Comparison of ENCODE assay signal across 15 cellular contexts in the genomic region with DNA sequence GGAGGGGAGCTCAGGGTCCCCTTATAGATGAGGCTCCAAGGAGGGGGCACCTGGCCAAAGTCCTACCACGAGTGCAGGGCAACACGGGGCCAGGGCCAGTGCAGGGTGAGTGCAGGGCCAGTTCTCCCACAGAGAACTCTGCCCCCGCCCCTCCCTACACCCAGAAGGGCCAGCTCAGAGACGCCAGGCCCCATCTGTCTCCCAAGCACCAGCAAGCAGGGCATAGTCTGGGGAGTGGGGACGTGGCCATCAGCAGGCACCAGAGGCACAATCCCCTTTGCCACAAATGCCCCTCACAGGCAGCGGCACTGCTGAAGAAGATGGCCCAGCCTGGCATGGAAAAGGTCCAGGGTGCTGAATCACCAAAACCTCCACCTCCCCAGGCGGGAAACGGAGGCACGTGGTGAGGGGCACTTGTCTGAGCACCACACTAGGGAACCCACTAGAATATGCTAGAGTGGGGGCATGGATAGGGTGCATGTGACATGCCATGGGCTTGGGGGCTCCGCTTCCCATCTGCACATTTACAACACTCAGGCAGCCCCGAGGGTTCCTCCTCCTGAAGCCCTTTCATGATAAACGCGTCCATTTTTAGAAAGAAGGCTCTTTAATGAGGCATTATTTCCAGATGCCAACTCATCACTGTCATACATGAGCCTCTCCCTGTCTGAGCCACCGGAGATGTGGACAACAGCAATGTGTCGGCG. TPM values are rescaled to one million over a fixed set of nuclear protein-coding genes. Genes with fewer than 3 reads are reported as not detected.
DNase-seq lines count a peak whose midpoint lies in the region; ATAC-seq and TF ChIP-seq lines count a peak whose summit lies in the region.
"Had no signal": no experiment of that assay in that cellular context is flagged by ENCODE, and none has a peak within 500 bp of the region (broad histone marks: within the 10 kb centered on the region; RNA-seq: fewer than 3 reads in every experiment).

No MANE protein-coding gene starts in this region.

- peak overlapping the region; percentile 45 to 98 (median 83); a peak in 21 of 22 replicates for H3K4me2 ChIP-seq in BLaER1 treated with 17β-estradiol and CSF1 and Interleukin-3, amounts not matched to agents 10 nM and 100 nM
- H3K4me2 ChIP-seq in osteoblast (ENCODE audit: insufficient read depth, low read length): no peak overlapping the region

- DNase-seq in RWPE2 (ENCODE audit: low spot score) (no peak), left lobe of liver (ENCODE audit: low spot score) (no peak), osteoblast (ENCODE audit: insufficient read length, low spot score, missing footprints) (peak; percentile 90), Ammon's horn (ENCODE audit: low spot score) (no peak)
- no peak for DNase-seq in stimulated activated naive CD8-positive, alpha-beta T cell treated with anti-CD3 and anti-CD28 coated beads, Interleukin-15, Interleukin-2, amounts not matched to agents 100 U/mL and 50 U/mL, for 24 hours
- DNase-seq: CD4-positive, CD25-positive, alpha-beta regulatory T cell; DMS53; NCI-H1436; NCI-H2029 treated with DMSO at 0.1 percent for 48 hours; NCI-H524; SIG-M5 had no signal

- no peaks in the 10 kb centered on the region for H3K27me3 ChIP-seq in BLaER1 treated with 17β-estradiol and CSF1 and Interleukin-3, amounts not matched to agents 10 nM and 100 nM
- H3K27me3 ChIP-seq in RWPE2 (ENCODE audit: insufficient read depth, poor library complexity, severe bottlenecking) (no peaks in the 10 kb centered on the region), osteoblast (ENCODE audit: insufficient read depth, low read length) (no peaks in the 10 kb centered on the region)
- H3K27me3 ChIP-seq: Peyer's patch had no signal

- peak overlapping the region in 2 of 11 experiments; percentile 14 to 32; a peak in 2 of 22 replicates for H3K27ac ChIP-seq in BLaER1 treated with 17β-estradiol and CSF1 and Interleukin-3, amounts not matched to agents 10 nM and 100 nM
- H3K27ac ChIP-seq in RWPE2 (ENCODE audit: poor library complexity, severe bottlenecking): peak overlapping the region; percentile 99
- no peak overlapping the region for H3K27ac ChIP-seq in osteoblast (ENCODE audit: low read depth, low read length)

- no peak for TF ChIP-seq CTCF in RWPE2 (IDR thresholded peaks at IDR 0.05; ENCODE audit: poor library complexity, severe bottlenecking)
- no peak for TF ChIP-seq CTCF in osteoblast (IDR thresholded peaks at IDR 0.05; ENCODE audit: extremely low read depth, low read depth, low read length)

- no peaks in the 10 kb centered on the region for H3K9me3 ChIP-seq in BLaER1 treated with 17β-estradiol and CSF1 and Interleukin-3, amounts not matched to agents 10 nM and 100 nM (replicated peaks in 1 of 11)
- H3K9me3 ChIP-seq in RWPE2 (ENCODE audit: severe bottlenecking) (no peaks in the 10 kb centered on the region), osteoblast (ENCODE audit: low read depth, low read length) (no peaks in the 10 kb centered on the region)
- H3K9me3 ChIP-seq: Peyer's patch had no signal

- H3K4me1 ChIP-seq in BLaER1 treated with 17β-estradiol and CSF1 and Interleukin-3, amounts not matched to agents 10 nM and 100 nM: peaks cover 39 to 92% (median 85%) of the 10 kb centered on the region in 10 experiments
- peaks cover 20% of the 10 kb centered on the region for H3K4me1 ChIP-seq in RWPE2 (ENCODE audit: insufficient read depth, poor library complexity, severe bottlenecking)
- peaks cover 12% of the 10 kb centered on the region for H3K4me1 ChIP-seq in osteoblast (ENCODE audit: insufficient read depth, low read length)

- no peak overlapping the region for H2AFZ ChIP-seq in osteoblast (ENCODE audit: low read length)

- peaks cover 0 to 96% (median 50%) of the 10 kb centered on the region in 11 experiments; a peak in 16 of 22 replicates for H4K20me1 ChIP-seq in BLaER1 treated with 17β-estradiol and CSF1 and Interleukin-3, amounts not matched to agents 10 nM and 100 nM
- H4K20me1 ChIP-seq in osteoblast (ENCODE audit: insufficient read depth, low read length): peaks cover 2% of the 10 kb centered on the region

- no peaks in the 10 kb centered on the region for H3K36me3 ChIP-seq in BLaER1 treated with 17β-estradiol and CSF1 and Interleukin-3, amounts not matched to agents 10 nM and 100 nM
- H3K36me3 ChIP-seq in RWPE2 (ENCODE audit: low read depth): peaks cover 22% of the 10 kb centered on the region
- no peaks in the 10 kb centered on the region for H3K36me3 ChIP-seq in osteoblast (ENCODE audit: insufficient read depth, low read length)
- H3K36me3 ChIP-seq: Peyer's patch had no signal

- no peak for ATAC-seq in RWPE2 (ENCODE audit: low read depth)
- peak; percentile 83 for ATAC-seq in left lobe of liver
- ATAC-seq in stimulated activated naive CD8-positive, alpha-beta T cell treated with anti-CD3 and anti-CD28 coated beads, Interleukin-15, Interleukin-2, amounts not matched to agents 100 U/mL and 50 U/mL, for 24 hours: no peak
- no peak for ATAC-seq in HG02981 (IDR thresholded peaks at IDR 0.05; ENCODE audit: unreplicated experiment)
- no peak for ATAC-seq in HG03354 (IDR thresholded peaks at IDR 0.05; ENCODE audit: poor library complexity, severe bottlenecking, unreplicated experiment)

- no peak overlapping the region for H3K4me3 ChIP-seq in BLaER1 treated with 17β-estradiol and CSF1 and Interleukin-3, amounts not matched to agents 10 nM and 100 nM
- H3K4me3 ChIP-seq in RWPE2 (ENCODE audit: severe bottlenecking) (no peak overlapping the region), osteoblast (ENCODE audit: insufficient read depth, low read length) (no peak overlapping the region)
- H3K4me3 ChIP-seq: Peyer's patch had no signal

- peaks cover 14% of the 10 kb centered on the region for H3K79me2 ChIP-seq in osteoblast (ENCODE audit: insufficient read depth, low read length)

- H3K9ac ChIP-seq in BLaER1 treated with 17β-estradiol and CSF1 and Interleukin-3, amounts not matched to agents 10 nM and 100 nM: peak overlapping the region in 3 of 11 experiments; percentile 7 to 16 (median 9); a peak in 2 of 22 replicates

RNA-seq across cellular contexts. Expression of a gene that starts 17.8 kb away (rescaled TPM):
- 25.0 TPM for total RNA-seq in left lobe of liver
- total RNA-seq in osteoblast: 3.2 and 3.6 TPM in 2 replicates

RNA-seq across cellular contexts. Expression of a gene that starts 58.7 kb away (rescaled TPM):
- total RNA-seq in left lobe of liver: 0.96 TPM
- 11.2 and 12.3 TPM in 2 replicates for total RNA-seq in osteoblast
- total RNA-seq: CD4-positive, CD25-positive, alpha-beta regulatory T cell had no signal
